In genomic region chr15:34038404-34039179, GRCh38 we compare ENCODE assay signal across 1 cellular context.
A peak's percentile ranks its signal among the peaks of the same experiment; 100 is the strongest.
TF ChIP-seq lines count a peak whose summit lies in the region.

No MANE protein-coding gene starts in this region.

TF ChIP-seq in HepG2, 621 proteins besides CTCF, POLR2A, EP300 and RAD21 (continued from another document and continues in another):
- TF ChIP-seq ZBTB40 (IDR thresholded peaks at IDR 0.05) (no peak), ZBTB40 (CRISPR knock-in tag; IDR thresholded peaks at IDR 0.05) (no peak), ZNF124 (CRISPR knock-in tag; IDR thresholded peaks at IDR 0.05) (no peak), ZNF678 (CRISPR knock-in tag; IDR thresholded peaks at IDR 0.05) (no peak), ZNF639 (CRISPR knock-in tag; conservative IDR thresholded peaks at IDR 0.05) (no peak; the same call in 1 of the 2 replicates), CSRNP2 (CRISPR knock-in tag; conservative IDR thresholded peaks at IDR 0.05; ENCODE audit: low read depth) (peak; percentile 39; the same call in 1 of the 2 replicates), NR2F1 (CRISPR knock-in tag; IDR thresholded peaks at IDR 0.05) (peak; percentile 55 to 64; a peak in 3 of 4 replicates), ATM (IDR thresholded peaks at IDR 0.05; ENCODE audit: borderline replicate concordance) (no peak), ZBTB4 (CRISPR knock-in tag; IDR thresholded peaks at IDR 0.05; ENCODE audit: borderline replicate concordance) (no peak), CCDC6 (CRISPR knock-in tag; IDR thresholded peaks at IDR 0.05) (0 out of 2 replicates have a peak, but pooled peaks have one; percentile 57), CEBPB (IDR thresholded peaks at IDR 0.05; ENCODE audit: borderline replicate concordance, low read depth, low read length) (no peak), MAZ (IDR thresholded peaks at IDR 0.05; ENCODE audit: borderline replicate concordance, low read depth, low read length) (no peak), MAZ (CRISPR knock-in tag; IDR thresholded peaks at IDR 0.05; ENCODE audit: low read depth) (peak; percentile 67), ZNF766 (CRISPR knock-in tag; IDR thresholded peaks at IDR 0.05; ENCODE audit: borderline replicate concordance) (peak; percentile 20; the same call in 1 of the 2 replicates), REXO4 (CRISPR knock-in tag; IDR thresholded peaks at IDR 0.05; ENCODE audit: borderline replicate concordance) (no peak), ZNF580 (CRISPR knock-in tag; IDR thresholded peaks at IDR 0.05; ENCODE audit: borderline replicate concordance, low read depth) (no peak), HDAC2 (CRISPR knock-in tag; IDR thresholded peaks at IDR 0.05) (peak; percentile 77; the same call in 1 of the 2 replicates), HMGXB3 (CRISPR knock-in tag; IDR thresholded peaks at IDR 0.05; ENCODE audit: borderline replicate concordance) (no peak; the same call in 1 of the 2 replicates), SRY (CRISPR knock-in tag; IDR thresholded peaks at IDR 0.05) (peak; percentile 45; the same call in 1 of the 2 replicates), HNF4G (IDR thresholded peaks at IDR 0.05; ENCODE audit: borderline replicate concordance, low read depth, low read length) (no peak), HNF4G (CRISPR knock-in tag; IDR thresholded peaks at IDR 0.05; ENCODE audit: borderline replicate concordance, low read depth) (0 out of 2 replicates have a peak, but pooled peaks have one; percentile 41), RARG (CRISPR knock-in tag; IDR thresholded peaks at IDR 0.05; ENCODE audit: low read depth) (no peak), ZNF75D (CRISPR knock-in tag; IDR thresholded peaks at IDR 0.05; ENCODE audit: borderline replicate concordance) (no peak), ZNF205 (CRISPR knock-in tag; IDR thresholded peaks at IDR 0.05) (0 out of 2 replicates have a peak, but pooled peaks have one; percentile 28), NAIF1 (CRISPR knock-in tag; IDR thresholded peaks at IDR 0.05; ENCODE audit: borderline replicate concordance) (no peak), RARA (CRISPR knock-in tag; IDR thresholded peaks at IDR 0.05) (peak; percentile 37), SATB2 (CRISPR knock-in tag; IDR thresholded peaks at IDR 0.05) (no peak), ZNF672 (CRISPR knock-in tag; IDR thresholded peaks at IDR 0.05) (no peak), RFX3 (CRISPR knock-in tag; IDR thresholded peaks at IDR 0.05) (no peak), NFKBIZ (CRISPR knock-in tag; IDR thresholded peaks at IDR 0.05) (no peak), HMG20A (CRISPR knock-in tag; IDR thresholded peaks at IDR 0.05; ENCODE audit: borderline replicate concordance) (no peak; the same call in 1 of the 2 replicates), MAFG (CRISPR knock-in tag; IDR thresholded peaks at IDR 0.05) (no peak), HNRNPH1 (optimal IDR thresholded peaks at IDR 0.05; ENCODE audit: low read depth, low read length) (no peak), SAFB2 (CRISPR knock-in tag; IDR thresholded peaks at IDR 0.05; ENCODE audit: borderline replicate concordance, low read depth) (0 out of 2 replicates have a peak, but pooled peaks have one; percentile 32), KAT7 (CRISPR knock-in tag; IDR thresholded peaks at IDR 0.05; ENCODE audit: borderline replicate concordance) (no peak)
